In genomic region chr1:156616463-156616862, GRCh38 we compare ENCODE assay signal across 9 cellular contexts. TPM values are rescaled to one million over a fixed set of nuclear protein-coding genes. Genes with fewer than 3 reads are reported as not detected.
A peak's percentile ranks its signal among the peaks of the same experiment; 100 is the strongest.
DNase-seq lines count a peak whose midpoint lies in the region; ATAC-seq and TF ChIP-seq lines count a peak whose summit lies in the region.
"Had no signal": no experiment of that assay in that cellular context is flagged by ENCODE, and none has a peak within 500 bp of the region (broad histone marks: within the 10 kb centered on the region; RNA-seq: fewer than 3 reads in every experiment).

No MANE protein-coding gene starts in this region.

- no peak for ATAC-seq in upper lobe of left lung (ENCODE audit: low FRiP score in 2 of 2)
- ATAC-seq in activated naive CD8-positive, alpha-beta T cell treated with anti-CD3 and anti-CD28 coated beads, Interleukin-2, amount 50 U/mL, for 24 hours = no peak

- peaks cover 5 to 12% (median 9%) of the 10 kb centered on the region in 4 donors for H3K4me1 ChIP-seq in upper lobe of left lung

- TF ChIP-seq EP300 in upper lobe of left lung (IDR thresholded peaks at IDR 0.05) = peak in 2 of 4 donors; percentile 69 to 84

- no peaks in the 10 kb centered on the region for H3K36me3 ChIP-seq in WERI-Rb-1
- H3K36me3 ChIP-seq in upper lobe of left lung = no peaks in the 10 kb centered on the region

- H3K4me1 Mint-ChIP-seq in activated naive CD8-positive, alpha-beta T cell treated with anti-CD3 and anti-CD28 coated beads, Interleukin-2, amount 50 U/mL, for 24 hours = no peaks in the 10 kb centered on the region

- no peak overlapping the region for H3K27ac Mint-ChIP-seq in activated naive CD8-positive, alpha-beta T cell treated with anti-CD3 and anti-CD28 coated beads, Interleukin-2, amount 50 U/mL, for 24 hours
- H3K27ac Mint-ChIP-seq: dendritic cell treated with granulocyte-macrophage colony-stimulating factor and Interleukin-4, amounts not matched to agents 40 ng/mL and 50 ng/mL, for 4 days had no signal

- H3K9me3 Mint-ChIP-seq in activated naive CD8-positive, alpha-beta T cell treated with anti-CD3 and anti-CD28 coated beads, Interleukin-2, amount 50 U/mL, for 24 hours = no peaks in the 10 kb centered on the region
- H3K9me3 Mint-ChIP-seq: dendritic cell treated with granulocyte-macrophage colony-stimulating factor and Interleukin-4, amounts not matched to agents 40 ng/mL and 50 ng/mL, for 4 days had no signal

- H3K4me3 Mint-ChIP-seq in activated naive CD8-positive, alpha-beta T cell treated with anti-CD3 and anti-CD28 coated beads, Interleukin-2, amount 50 U/mL, for 24 hours = no peak overlapping the region
- H3K4me3 Mint-ChIP-seq: dendritic cell treated with granulocyte-macrophage colony-stimulating factor and Interleukin-4, amounts not matched to agents 40 ng/mL and 50 ng/mL, for 4 days had no signal

- no peaks in the 10 kb centered on the region for H3K27me3 ChIP-seq in WERI-Rb-1 (ENCODE audit: insufficient read depth, low read depth, severe bottlenecking)
- H3K27me3 ChIP-seq in upper lobe of left lung = peaks cover 0 to 2% (median 0%) of the 10 kb centered on the region in 4 donors

- H3K4me3 ChIP-seq in WERI-Rb-1 (ENCODE audit: low read depth, low read length) = no peak overlapping the region
- peak overlapping the region in 1 of 4 donors; percentile 5 for H3K4me3 ChIP-seq in upper lobe of left lung

- 10 to 18% methylated on average over 5 of the region's 5 CpGs for WGBS in upper lobe of left lung, 2 donors

- no peak for TF ChIP-seq POLR2A in upper lobe of left lung (IDR thresholded peaks at IDR 0.05)

- H3K27me3 Mint-ChIP-seq in activated naive CD8-positive, alpha-beta T cell treated with anti-CD3 and anti-CD28 coated beads, Interleukin-2, amount 50 U/mL, for 24 hours = peaks cover 59% of the 10 kb centered on the region

- no peaks in the 10 kb centered on the region for H3K36me3 Mint-ChIP-seq in activated naive CD8-positive, alpha-beta T cell treated with anti-CD3 and anti-CD28 coated beads, Interleukin-2, amount 50 U/mL, for 24 hours (ENCODE audit: low read depth)

- H3K9me3 ChIP-seq in WERI-Rb-1 (ENCODE audit: severe bottlenecking) (no peaks in the 10 kb centered on the region), upper lobe of left lung (no peaks in the 10 kb centered on the region)

- TF ChIP-seq CTCF in WERI-Rb-1 (IDR thresholded peaks at IDR 0.05; ENCODE audit: low read depth, low read length) (0 out of 2 replicates have a peak, but pooled peaks have one; percentile 10), upper lobe of left lung (IDR thresholded peaks at IDR 0.05) (no peak)

- no peak overlapping the region for H3K27ac ChIP-seq in WERI-Rb-1
- peak overlapping the region; percentile 5 to 49 (median 42) for H3K27ac ChIP-seq in upper lobe of left lung

- DNase-seq in NCI-H1417 (lab: John Stamatoyannopoulos, UW) (peak; percentile 73 to 92 (median 91)), WERI-Rb-1 (peak; percentile 70), inferior parietal cortex (ENCODE audit: extremely low spot score) (peak; percentile 94), upper lobe of left lung (no peak), NCI-H1436 treated with DMSO at 0.1 percent for 48 hours (lab: John Stamatoyannopoulos, UW) (no peak)
- DNase-seq in stimulated activated naive CD4-positive, alpha-beta T cell treated with Interleukin-2 at 50 U/mL for 16 hours (lab: John Stamatoyannopoulos, UW) = no peak
- DNase-seq in activated naive CD8-positive, alpha-beta T cell treated with anti-CD3 and anti-CD28 coated beads, Interleukin-2, amount 50 U/mL, for 24 hours = no peak
- DNase-seq: stimulated activated CD4-positive, alpha-beta T cell treated with anti-CD3 and anti-CD28 coated beads, Interleukin-2, amount 100 ng/mL, for 48 hours had no signal

RNA-seq across cellular contexts. Expression of gene HAPLN2, which starts 2.8 kb away (rescaled TPM):
- 1 to 10 TPM in 1 of 6 donors, under 1 TPM in 2, not detected in 3; 0.14 to 5.0 (median 0.37) TPM for total RNA-seq in upper lobe of left lung

RNA-seq across cellular contexts. Expression of gene GPATCH4, which starts 15.2 kb away (rescaled TPM):
- 10 to 100 TPM in 5 of 6 donors, 1 to 10 TPM in 1; 5.7 to 26.2 (median 19.4) TPM for total RNA-seq in upper lobe of left lung

RNA-seq across cellular contexts. Expression of gene NAXE, which starts 24.9 kb away (rescaled TPM):
- total RNA-seq in upper lobe of left lung = 10 to 100 TPM; 46.1 to 81.1 (median 60.0) TPM

RNA-seq across cellular contexts. Expression of gene BCAN, which starts 25.5 kb away (rescaled TPM):
- under 1 TPM in 2 of 6 donors, not detected in 4; 0.11 to 0.13 TPM for total RNA-seq in upper lobe of left lung

RNA-seq across cellular contexts. Expression of gene TTC24, which starts 36.9 kb away (rescaled TPM):
- total RNA-seq in upper lobe of left lung = under 1 TPM in 1 of 6 donors, not detected in 5; 0.20 TPM

Comparison
In these comparisons a context has a peak if more than half of its experiments do, and no peak if none do; other contexts are left out.
1. DNase-seq: peak in NCI-H1417 (3 of 3), WERI-Rb-1 (single experiment) and inferior parietal cortex (single experiment); none in upper lobe of left lung (0 of 2), NCI-H1436 treated with DMSO at 0.1 percent for 48 hours (single experiment), stimulated activated naive CD4-positive, alpha-beta T cell treated with Interleukin-2 at 50 U/mL for 16 hours (single experiment) and activated naive CD8-positive, alpha-beta T cell treated with anti-CD3 and anti-CD28 coated beads, Interleukin-2, amount 50 U/mL, for 24 hours (single experiment).